22 cellular contexts compared by ENCODE assay signal in genomic region chr1:87201768-87202167, GRCh38.
"Had no signal": no experiment of that assay in that cellular context is flagged by ENCODE, and none has a peak within 500 bp of the region (broad histone marks: within the 10 kb centered on the region; RNA-seq: fewer than 3 reads in every experiment).

No MANE protein-coding gene starts in this region.

- H3K4me3 Mint-ChIP-seq: activated naive CD4-positive, alpha-beta T cell treated with anti-CD3 and anti-CD28 coated beads, Interleukin-2, amount 10 ng/mL, durations not matched to agents 7 days and 5 days; activated T-helper 1 cell treated with anti-CD3 and anti-CD28 coated beads, Interleukin-12 subunit alpha, Interleukin-12 subunit beta, Interleukin-2, Interleukin-4 antibody, amounts not matched to agents 30 ng/mL and 10 ng/mL and 1 ng/mL, durations not matched to agents 14 hours and 24 hours and 36 hours had no signal

- DNase-seq: activated CD4-positive, alpha-beta T cell treated with anti-CD3 and anti-CD28 coated beads for 4 hours; activated CD4-positive, alpha-beta T cell treated with anti-CD3 and anti-CD28 coated beads, Interleukin-2, amount 50 U/mL, for 4 hours; activated CD4-positive, CD25-positive, alpha-beta regulatory T cell; activated CD8-positive, alpha-beta memory T cell treated with anti-CD3 and anti-CD28 coated beads for 24 hours; activated effector memory CD4-positive, alpha-beta T cell treated with anti-CD3 and anti-CD28 coated beads, Interleukin-2, amount 50 U/mL, for 16 hours; activated naive CD4-positive, alpha-beta T cell treated with anti-CD3 and anti-CD28 coated beads, Interleukin-2, amount 10 ng/mL, durations not matched to agents 7 days and 5 days; activated T-cell treated with anti-CD3 and anti-CD28 coated beads, Interleukin-2, amount 50 U/mL, for 1 hour; amniotic stem cell; brain microvascular endothelial cell; dorsolateral prefrontal cortex; effector memory CD8-positive, alpha-beta T cell; erythroblast; islet precursor cell; left cardiac atrium; left ventricle myocardium superior; right lobe of liver; stimulated activated CD4-positive, alpha-beta T cell treated with anti-CD3 and anti-CD28 coated beads, Interleukin-2, amount 100 ng/mL, for 48 hours; stimulated activated naive CD4-positive, alpha-beta T cell treated with Interleukin-2 at 50 U/mL for 16 hours; T1000 had no signal

- H3K27ac Mint-ChIP-seq: activated naive CD4-positive, alpha-beta T cell treated with anti-CD3 and anti-CD28 coated beads, Interleukin-2, amount 10 ng/mL, durations not matched to agents 7 days and 5 days; activated T-helper 1 cell treated with anti-CD3 and anti-CD28 coated beads, Interleukin-12 subunit alpha, Interleukin-12 subunit beta, Interleukin-2, Interleukin-4 antibody, amounts not matched to agents 30 ng/mL and 10 ng/mL and 1 ng/mL, durations not matched to agents 14 hours and 24 hours and 36 hours; effector memory CD8-positive, alpha-beta T cell had no signal

- H3K36me3 Mint-ChIP-seq: activated naive CD4-positive, alpha-beta T cell treated with anti-CD3 and anti-CD28 coated beads, Interleukin-2, amount 10 ng/mL, durations not matched to agents 7 days and 5 days had no signal

- ATAC-seq: effector memory CD8-positive, alpha-beta T cell; gastroesophageal sphincter; left cardiac atrium; left ventricle myocardium superior; right lobe of liver had no signal

- H3K9me3 Mint-ChIP-seq: activated naive CD4-positive, alpha-beta T cell treated with anti-CD3 and anti-CD28 coated beads, Interleukin-2, amount 10 ng/mL, durations not matched to agents 7 days and 5 days; activated T-helper 1 cell treated with anti-CD3 and anti-CD28 coated beads, Interleukin-12 subunit alpha, Interleukin-12 subunit beta, Interleukin-2, Interleukin-4 antibody, amounts not matched to agents 30 ng/mL and 10 ng/mL and 1 ng/mL, durations not matched to agents 14 hours and 24 hours and 36 hours; effector memory CD8-positive, alpha-beta T cell; nephron had no signal
